In genomic region chr14:21103710-21104447, GRCh38 we compare ENCODE assay signal across 8 cellular contexts. TPM values are rescaled to one million over a fixed set of nuclear protein-coding genes. Genes with fewer than 3 reads are reported as not detected.
DNase-seq lines count a peak whose midpoint lies in the region; ATAC-seq and TF ChIP-seq lines count a peak whose summit lies in the region.

No MANE protein-coding gene starts in this region.

- H3K4me1 ChIP-seq in CD4-positive, alpha-beta memory T cell (ENCODE audit: insufficient read depth, low read length): peaks cover 29% of the 10 kb centered on the region

- no peaks in the 10 kb centered on the region for H3K9me3 Mint-ChIP-seq in CD4-positive, alpha-beta memory T cell
- no peaks in the 10 kb centered on the region for H3K9me3 Mint-ChIP-seq in activated CD4-positive, alpha-beta memory T cell treated with anti-CD3 and anti-CD28 coated beads for 36 hours

- 0 to 1% methylated on average over 23 to 52 of the region's 62 CpGs for WGBS in lower leg skin, 2 donors

- ATAC-seq in GM19438 (IDR thresholded peaks at IDR 0.05; ENCODE audit: low read depth, unreplicated experiment) (peak; percentile 93), HG03571 (IDR thresholded peaks at IDR 0.05; ENCODE audit: unreplicated experiment) (peak; percentile 87)

- POLR2A ChIA-PET in CD4-positive, alpha-beta memory T cell (lab: Charles Lee; ENCODE audit: partially characterized antibody): interaction anchor here (0.8 to 4.8 kb wide), 21 partner anchors 10 to 643 kb away, joined by 3 to 82 read pairs (median 4); partner anchors contain the start of genes ARHGEF40, METTL3, NDRG2 and PIP4P1
- POLR2A ChIA-PET in activated CD4-positive, alpha-beta memory T cell treated with anti-CD3 and anti-CD28 coated beads for 36 hours (lab: Charles Lee): interaction anchor here (0.5 to 2.6 kb wide), 9 partner anchors 12 to 421 kb away, joined by 3 to 13 read pairs (median 4); partner anchors contain the start of gene NDRG2

- H3K36me3 Mint-ChIP-seq in CD4-positive, alpha-beta memory T cell: peaks cover 0 to 3% of the 10 kb centered on the region in 2 donors
- H3K36me3 Mint-ChIP-seq in activated CD4-positive, alpha-beta memory T cell treated with anti-CD3 and anti-CD28 coated beads for 36 hours: no peaks in the 10 kb centered on the region

- DNase-seq in CD4-positive, alpha-beta memory T cell: peak; percentile 92 to 95 (median 95)
- DNase-seq in NCI-H774 (lab: John Stamatoyannopoulos, UW) (peak; percentile 93), dorsolateral prefrontal cortex (peak; percentile 92 to 99 (median 98)), lower leg skin (ENCODE audit: low spot score in 2 of 2) (peak; percentile 97 to 99)
- DNase-seq in activated CD4-positive, alpha-beta memory T cell treated with anti-CD3 and anti-CD28 coated beads for 36 hours: peak; percentile 96
- peak; percentile 89 to 92 for DNase-seq in stimulated activated CD4-positive, alpha-beta T cell treated with anti-CD3 and anti-CD28 coated beads, Interleukin-4, amount 100 ng/mL, for 4 hours

- no peaks in the 10 kb centered on the region for H3K27me3 Mint-ChIP-seq in CD4-positive, alpha-beta memory T cell
- H3K27me3 Mint-ChIP-seq in activated CD4-positive, alpha-beta memory T cell treated with anti-CD3 and anti-CD28 coated beads for 36 hours: no peaks in the 10 kb centered on the region

- CTCF ChIA-PET in CD4-positive, alpha-beta memory T cell (lab: Charles Lee; ENCODE audit: partially characterized antibody): interaction anchor here (1.0 to 13.9 kb wide), 29 partner anchors 9 to 407 kb away, joined by 3 to 399 read pairs (median 6); partner anchors contain the start of genes ARHGEF40, METTL3, NDRG2 and RNASE13
- CTCF ChIA-PET in activated CD4-positive, alpha-beta memory T cell treated with anti-CD3 and anti-CD28 coated beads for 36 hours (lab: Charles Lee): interaction anchor here (0.8 to 12.5 kb wide), 23 partner anchors 9 to 1662 kb away, joined by 3 to 334 read pairs (median 4); partner anchors contain the start of genes ARHGEF40 and NDRG2

- H3K4me3 Mint-ChIP-seq in CD4-positive, alpha-beta memory T cell: peak overlapping the region; percentile 85 to 94 (median 90)
- peak overlapping the region; percentile 85 for H3K4me3 Mint-ChIP-seq in activated CD4-positive, alpha-beta memory T cell treated with anti-CD3 and anti-CD28 coated beads for 36 hours

- H3K4me3 ChIP-seq in CD4-positive, alpha-beta memory T cell (ENCODE audit: low read length in 2 of 2): peak overlapping the region; percentile 96
- peak overlapping the region; percentile 57 to 93 (median 79) for H3K4me3 ChIP-seq in dorsolateral prefrontal cortex
- H3K4me3 ChIP-seq in lower leg skin (ENCODE audit: low read depth, poor library complexity, severe bottlenecking): peak overlapping the region; percentile 49

- no peaks in the 10 kb centered on the region for H3K9me3 ChIP-seq in CD4-positive, alpha-beta memory T cell (ENCODE audit: control insufficient read depth in 1 of 2, low read length in 2 of 2)

- TF ChIP-seq CTCF in dorsolateral prefrontal cortex (IDR thresholded peaks at IDR 0.05 in 54 of 56, conservative IDR thresholded peaks at IDR 0.05 in 2 of 56; ENCODE audit: low read depth in 1 of 56, partially characterized antibody in 56 of 56) (peak in 51 of 56 donors; percentile 12 to 83 (median 67)), lower leg skin (IDR thresholded peaks at IDR 0.05) (peak in 1 of 3 donors; percentile 95)

- H3K27ac Mint-ChIP-seq in CD4-positive, alpha-beta memory T cell: peak overlapping the region; percentile 91 to 99 (median 97)
- peak overlapping the region; percentile 76 for H3K27ac Mint-ChIP-seq in activated CD4-positive, alpha-beta memory T cell treated with anti-CD3 and anti-CD28 coated beads for 36 hours

- intact Hi-C loops in CD4-positive, alpha-beta memory T cell (cut with micrococcal nuclease): loop anchor here (1.0 to 5.0 kb wide), 7 partner anchors 12 to 761 kb away; partner anchors contain the start of genes METTL17 and PARP2
- intact Hi-C loops in activated CD4-positive, alpha-beta memory T cell treated with anti-CD3 and anti-CD28 coated beads for 36 hours (cut with micrococcal nuclease): loop anchor here (1.0 to 10.0 kb wide), 10 partner anchors 12 to 649 kb away; partner anchors contain the start of genes APEX1, HNRNPC, METTL17 and OSGEP
- intact Hi-C loops in dorsolateral prefrontal cortex (cut with DNase I) (loop anchor here (1.0 to 10.0 kb wide), 4 partner anchors 33 to 407 kb away; partner anchors contain the start of gene ARHGEF40 (in 1 of the 2)), lower leg skin (cut with DNase I; ENCODE audit: low total_unique reads) (no loop called here)

- H3K36me3 ChIP-seq in CD4-positive, alpha-beta memory T cell (ENCODE audit: insufficient read depth, low read length): no peaks in the 10 kb centered on the region

- TF ChIP-seq POLR2A in lower leg skin (IDR thresholded peaks at IDR 0.05): peak in 1 of 2 donors; percentile 48

- H3K27me3 ChIP-seq in CD4-positive, alpha-beta memory T cell (ENCODE audit: insufficient read depth, low read length): no peaks in the 10 kb centered on the region
- no peaks in the 10 kb centered on the region for H3K27me3 ChIP-seq in dorsolateral prefrontal cortex

- peak overlapping the region; percentile 90 for H3K27ac ChIP-seq in CD4-positive, alpha-beta memory T cell (ENCODE audit: low read depth, low read length)
- peak overlapping the region; percentile 90 to 100 (median 99) for H3K27ac ChIP-seq in dorsolateral prefrontal cortex

- H3K4me1 Mint-ChIP-seq in CD4-positive, alpha-beta memory T cell: peaks cover 15 to 40% (median 23%) of the 10 kb centered on the region in 4 donors
- peaks cover 41% of the 10 kb centered on the region for H3K4me1 Mint-ChIP-seq in activated CD4-positive, alpha-beta memory T cell treated with anti-CD3 and anti-CD28 coated beads for 36 hours (ENCODE audit: low read depth)

RNA-seq across cellular contexts. Expression of gene TMEM253, which starts 3.0 kb away (rescaled TPM):
- total RNA-seq in CD4-positive, alpha-beta memory T cell: not detected
- polyA plus RNA-seq in CD4-positive, alpha-beta memory T cell: not detected
- not detected for total RNA-seq in activated CD4-positive, alpha-beta memory T cell treated with anti-CD3 and anti-CD28 coated beads for 36 hours
- total RNA-seq in dorsolateral prefrontal cortex (1 to 10 TPM in 14 of 120 experiments, under 1 TPM in 40, not detected in 66; 0.30 to 5.4 (median 0.64) TPM), lower leg skin (1 to 10 TPM in 1 of 4 donors, under 1 TPM in 1, not detected in 2; 0.39 to 1.0 TPM)

RNA-seq across cellular contexts. Expression of gene ZNF219, which starts 5.4 kb away (rescaled TPM):
- total RNA-seq in CD4-positive, alpha-beta memory T cell: 1 to 10 TPM; 7.6 to 8.0 TPM
- 1 to 10 TPM in 1 of 2 donors, under 1 TPM in 1; 0.80 to 3.0 TPM for polyA plus RNA-seq in CD4-positive, alpha-beta memory T cell
- total RNA-seq in activated CD4-positive, alpha-beta memory T cell treated with anti-CD3 and anti-CD28 coated beads for 36 hours: 10 to 100 TPM in 1 of 2 experiments, 1 to 10 TPM in 1; 9.9 to 10.7 TPM
- total RNA-seq in dorsolateral prefrontal cortex (10 to 100 TPM; 12.5 to 59.8 (median 25.2) TPM), lower leg skin (10 to 100 TPM; 56.9 to 89.9 (median 82.2) TPM)

RNA-seq across cellular contexts. Expression of gene ARHGEF40, which starts 33.8 kb away (rescaled TPM):
- under 1 TPM; 0.42 to 0.49 TPM for total RNA-seq in CD4-positive, alpha-beta memory T cell
- under 1 TPM; 0.52 to 0.66 TPM for polyA plus RNA-seq in CD4-positive, alpha-beta memory T cell
- under 1 TPM; 0.33 to 0.44 TPM for total RNA-seq in activated CD4-positive, alpha-beta memory T cell treated with anti-CD3 and anti-CD28 coated beads for 36 hours
- total RNA-seq in dorsolateral prefrontal cortex (10 to 100 TPM; 14.5 to 65.9 (median 29.4) TPM), lower leg skin (10 to 100 TPM in 3 of 4 donors, 1 to 10 TPM in 1; 7.5 to 21.2 (median 14.4) TPM)

RNA-seq across cellular contexts. Expression of gene RNASE8, which starts 46.3 kb away (rescaled TPM):
- not detected for total RNA-seq in CD4-positive, alpha-beta memory T cell
- not detected for polyA plus RNA-seq in CD4-positive, alpha-beta memory T cell
- total RNA-seq in activated CD4-positive, alpha-beta memory T cell treated with anti-CD3 and anti-CD28 coated beads for 36 hours: not detected
- total RNA-seq in dorsolateral prefrontal cortex (not detected), lower leg skin (not detected)

RNA-seq across cellular contexts. Expression of gene OR5AU1, which starts 52.0 kb away (rescaled TPM):
- total RNA-seq in CD4-positive, alpha-beta memory T cell: not detected
- not detected for polyA plus RNA-seq in CD4-positive, alpha-beta memory T cell
- not detected for total RNA-seq in activated CD4-positive, alpha-beta memory T cell treated with anti-CD3 and anti-CD28 coated beads for 36 hours
- not detected for total RNA-seq in dorsolateral prefrontal cortex
- total RNA-seq in lower leg skin: under 1 TPM in 1 of 4 donors, not detected in 3; 0.17 TPM

Comparison
In these comparisons a context has a peak if more than half of its experiments do, and no peak if none do; other contexts are left out.
1. Peak in every context shown above with its lines: DNase-seq, ATAC-seq, H3K4me3 ChIP-seq and H3K27ac ChIP-seq.
2. RNA of gene ARHGEF40, which starts 33.8 kb away (total RNA-seq): 14.5 to 65.9 TPM in dorsolateral prefrontal cortex and 7.5 to 21.2 TPM in lower leg skin; 0.42 to 0.49 TPM in CD4-positive, alpha-beta memory T cell and 0.33 to 0.44 TPM in activated CD4-positive, alpha-beta memory T cell treated with anti-CD3 and anti-CD28 coated beads for 36 hours; every median in the first group is over 4 times any median in the second.